ENCODE assay signal across 15 cellular contexts in genomic region chrX:97743014-97743413, GRCh38.
DNase-seq lines count a peak whose midpoint lies in the region; ATAC-seq and TF ChIP-seq lines count a peak whose summit lies in the region.
"Had no signal": no experiment of that assay in that cellular context is flagged by ENCODE, and none has a peak within 500 bp of the region (broad histone marks: within the 10 kb centered on the region; RNA-seq: fewer than 3 reads in every experiment).

No MANE protein-coding gene starts in this region.

- H3K27me3 ChIP-seq in cardiac muscle cell, result no peaks in the 10 kb centered on the region

- H3K4me3 ChIP-seq in cardiac muscle cell (no peak overlapping the region), foreskin fibroblast (ENCODE audit: low read depth in 1 of 2, low read length in 2 of 2) (no peak overlapping the region)
- H3K4me3 ChIP-seq: lung had no signal

- intact Hi-C loops in Right ventricle myocardium superior (cut with DNase I), result no loop called here

- H3K27ac ChIP-seq in cardiac muscle cell, result no peak overlapping the region

- TF ChIP-seq RAD21 in Ishikawa (IDR thresholded peaks at IDR 0.05; ENCODE audit: low read depth), result peak; percentile 28; the same call in 1 of the 2 replicates

- ATAC-seq in Right ventricle myocardium superior (ENCODE audit: poor library complexity) (no peak), HG02885 (IDR thresholded peaks at IDR 0.05; ENCODE audit: poor library complexity, unreplicated experiment) (no peak)
- no peak for ATAC-seq in stimulated activated naive CD8-positive, alpha-beta T cell treated with anti-CD3 and anti-CD28 coated beads, Interleukin-15, Interleukin-2, amounts not matched to agents 100 U/mL and 50 U/mL, for 24 hours
- ATAC-seq: stimulated activated naive CD8-positive, alpha-beta T cell treated with anti-CD3 and anti-CD28 coated beads, Interleukin-15, amount 100 ng/mL, for 72 hours had no signal

- H3K9me3 ChIP-seq in cardiac muscle cell (ENCODE audit: low read depth), result no peaks in the 10 kb centered on the region

- peak in 1 of 2 donors; percentile 2 for DNase-seq in cardiac muscle cell (ENCODE audit: low read depth in 1 of 2, low spot score in 1 of 2)
- no peak for DNase-seq in Right ventricle myocardium superior
- DNase-seq in dermis blood vessel endothelial cell, result peak; percentile 0
- peak; percentile 18 for DNase-seq in stimulated activated naive CD8-positive, alpha-beta T cell treated with anti-CD3 and anti-CD28 coated beads, Interleukin-15, Interleukin-2, amounts not matched to agents 100 U/mL and 50 U/mL, for 24 hours
- no peak for DNase-seq in foreskin fibroblast
- no peak for DNase-seq in NCI-H1105 treated with DMSO at 0.1 percent for 48 hours (lab: John Stamatoyannopoulos, UW)
- DNase-seq: CD8-positive, alpha-beta memory T cell; head of caudate nucleus; Kasumi-1; NCI-H2171; nucleus accumbens had no signal

- TF ChIP-seq EP300 in Ishikawa (IDR thresholded peaks at IDR 0.05; ENCODE audit: borderline replicate concordance), result no peak

- peaks cover 15% of the 10 kb centered on the region for H3K4me1 ChIP-seq in cardiac muscle cell (ENCODE audit: low read depth)

- peak; percentile 35 for TF ChIP-seq CTCF in cardiac muscle cell (IDR thresholded peaks at IDR 0.05; ENCODE audit: low read depth, low read length)
- TF ChIP-seq CTCF in foreskin fibroblast (IDR thresholded peaks at IDR 0.05; ENCODE audit: low read depth, low read length), result no peak

- H3K36me3 ChIP-seq in cardiac muscle cell, result no peaks in the 10 kb centered on the region

TF ChIP-seq in Ishikawa, 13 proteins besides CTCF, POLR2A, EP300 and RAD21:
- TF ChIP-seq NFIC (IDR thresholded peaks at IDR 0.05), result no peak

Comparison
In these comparisons a context has a peak if more than half of its experiments do, and no peak if none do; other contexts are left out.
1. DNase-seq: peak in dermis blood vessel endothelial cell (single experiment) and stimulated activated naive CD8-positive, alpha-beta T cell treated with anti-CD3 and anti-CD28 coated beads, Interleukin-15, Interleukin-2, amounts not matched to agents 100 U/mL and 50 U/mL, for 24 hours (single experiment); none in Right ventricle myocardium superior (single experiment), foreskin fibroblast (0 of 2) and NCI-H1105 treated with DMSO at 0.1 percent for 48 hours (single experiment).